In genomic region chr18:64202229-64202835, GRCh38 we compare ENCODE assay signal across 17 cellular contexts. TPM values are rescaled to one million over a fixed set of nuclear protein-coding genes. Genes with fewer than 3 reads are reported as not detected.
DNase-seq lines count a peak whose midpoint lies in the region; ATAC-seq, FAIRE-seq and TF ChIP-seq lines count a peak whose summit lies in the region.
"Had no signal": no experiment of that assay in that cellular context is flagged by ENCODE, and none has a peak within 500 bp of the region (broad histone marks: within the 10 kb centered on the region; RNA-seq: fewer than 3 reads in every experiment).

No MANE protein-coding gene starts in this region.

- no peak for FAIRE-seq in GM12891 (lab: Jason Lieb, UNC)

- peak; percentile 71 for ATAC-seq in GM18498 (IDR thresholded peaks at IDR 0.05; ENCODE audit: unreplicated experiment)
- peak; percentile 73 for ATAC-seq in GM19324 (IDR thresholded peaks at IDR 0.05; ENCODE audit: low FRiP score, unreplicated experiment)
- peak; percentile 53 for ATAC-seq in HG03139 (IDR thresholded peaks at IDR 0.05; ENCODE audit: unreplicated experiment)
- peak; percentile 20 for ATAC-seq in left lobe of liver
- ATAC-seq in GM18502 (IDR thresholded peaks at IDR 0.05; ENCODE audit: poor library complexity, unreplicated experiment) = no peak
- ATAC-seq: activated CD8-positive, alpha-beta T cell treated with anti-CD3 and anti-CD28 coated beads, Interleukin-2, amount 10 ng/mL, durations not matched to agents 7 days and 5 days; heart right ventricle; left ventricle myocardium superior had no signal

- no peak for TF ChIP-seq POLR2A in GM12891 (IDR thresholded peaks at IDR 0.05; ENCODE audit: low read depth, low read length)

- DNase-seq in left lobe of liver (ENCODE audit: low spot score) = no peak
- DNase-seq in activated T-cell treated with anti-CD3 and anti-CD28 coated beads for 4 hours = no peak
- DNase-seq in GM12891 (ENCODE audit: insufficient read length, low spot score) = no peak
- no peak for DNase-seq in OCI-M1 (lab: John Stamatoyannopoulos, UW)
- DNase-seq: activated CD8-positive, alpha-beta T cell treated with anti-CD3 and anti-CD28 coated beads, Interleukin-2, amount 10 ng/mL, durations not matched to agents 7 days and 5 days; heart right ventricle; left ventricle myocardium superior; SHP77; T1000; testis had no signal

TF ChIP-seq in GM12891, 5 proteins besides CTCF, POLR2A, EP300 and RAD21:
- no peak for TF ChIP-seq POU2F2 (IDR thresholded peaks at IDR 0.05; ENCODE audit: low read depth, low read length)
- TF ChIP-seq TAF1 (IDR thresholded peaks at IDR 0.05; ENCODE audit: low read depth, low read length) = no peak
- TF ChIP-seq POLR2AphosphoS5 (IDR thresholded peaks at IDR 0.05; ENCODE audit: low read depth, low read length) = no peak
- no peak for TF ChIP-seq PAX5 (IDR thresholded peaks at IDR 0.05; ENCODE audit: insufficient read depth, low read length, severe bottlenecking)
- TF ChIP-seq SPI1 (IDR thresholded peaks at IDR 0.05; ENCODE audit: low read depth, low read length) = no peak
TF ChIP-seq in GM12891: peak in this region for 0.

RNA-seq across cellular contexts. Expression of gene LINC00305, which starts 53.4 kb away (rescaled TPM):
- not detected for total RNA-seq in left lobe of liver
- polyA plus RNA-seq in GM12891 (2012; ENCODE audit: low read depth, missing spikeins) = not detected
- total RNA-seq: activated CD8-positive, alpha-beta T cell treated with anti-CD3 and anti-CD28 coated beads, Interleukin-2, amount 10 ng/mL, durations not matched to agents 7 days and 5 days; breast epithelium; GM23248; heart right ventricle; left ventricle myocardium superior; testis had no signal
- polyA plus RNA-seq: BJ, GM23248, heart right ventricle had no signal
